In genomic region chr2:230908595-230909191, GRCh38 we compare ENCODE assay signal across 9 cellular contexts. TPM values are rescaled to one million over a fixed set of nuclear protein-coding genes. Genes with fewer than 3 reads are reported as not detected.
DNase-seq lines count a peak whose midpoint lies in the region; ATAC-seq, FAIRE-seq and TF ChIP-seq lines count a peak whose summit lies in the region.
"Had no signal": no experiment of that assay in that cellular context is flagged by ENCODE, and none has a peak within 500 bp of the region (broad histone marks: within the 10 kb centered on the region; RNA-seq: fewer than 3 reads in every experiment).

No MANE protein-coding gene starts in this region.

- H3K23ac ChIP-seq in neuronal stem cell (ENCODE audit: low read depth, low read length, poor library complexity), result no peak overlapping the region

- H3K9ac ChIP-seq in astrocyte (ENCODE audit: low read length) (no peak overlapping the region), neuronal stem cell (ENCODE audit: low read depth, low read length, poor library complexity) (no peak overlapping the region)

- no peak overlapping the region for H3K27ac Mint-ChIP-seq in astrocyte (ENCODE audit: unreplicated experiment)

- no peak overlapping the region for H2BK5ac ChIP-seq in neuronal stem cell (ENCODE audit: low read length)

- no peak overlapping the region for H4K91ac ChIP-seq in neuronal stem cell (ENCODE audit: low read depth, low read length, poor library complexity)

- no peak for ATAC-seq in HG03175 (IDR thresholded peaks at IDR 0.05; ENCODE audit: unreplicated experiment)

- no peaks in the 10 kb centered on the region for H3K36me3 Mint-ChIP-seq in astrocyte (ENCODE audit: low read depth, unreplicated experiment)

- WGBS in neuronal stem cell (ENCODE audit: extremely low coverage in 2 of 2, insufficient read length in 2 of 2, insufficient replicate concordance in 1 of 2), 2 donors, result no CpG with 5 or more reads among the region's 10 CpGs

- no peak overlapping the region for H3K4me3 Mint-ChIP-seq in astrocyte (ENCODE audit: unreplicated experiment)

- H3K79me2 ChIP-seq in astrocyte (ENCODE audit: insufficient read depth, low read length), result no peaks in the 10 kb centered on the region

- H3K36me3 ChIP-seq in astrocyte (ENCODE audit: insufficient read depth, low read length), result no peaks in the 10 kb centered on the region
- H3K36me3 ChIP-seq in neuronal stem cell (replicated peaks in 1 of 2; ENCODE audit: control insufficient read depth in 2 of 2, insufficient read depth in 2 of 2, low read length in 2 of 2), result no peaks in the 10 kb centered on the region

- no peak overlapping the region for H3K4ac ChIP-seq in neuronal stem cell (ENCODE audit: low read length)

- no peak overlapping the region for H2BK12ac ChIP-seq in neuronal stem cell (ENCODE audit: low read length)

- H3K9me3 ChIP-seq in astrocyte (ENCODE audit: insufficient read depth, low read depth, low read length) (no peaks in the 10 kb centered on the region), neuronal stem cell (replicated peaks in 1 of 2; ENCODE audit: control insufficient read depth in 2 of 2, insufficient read depth in 1 of 2, low read depth in 1 of 2, low read length in 2 of 2) (no peaks in the 10 kb centered on the region)

- H2AFZ ChIP-seq in astrocyte (ENCODE audit: low read depth, low read length) (peak overlapping the region; percentile 69), neuronal stem cell (ENCODE audit: low read length) (peak overlapping the region; percentile 43)

- H3K9me3 Mint-ChIP-seq in astrocyte (ENCODE audit: unreplicated experiment), result peaks cover 2% of the 10 kb centered on the region

- H3K4me1 ChIP-seq in astrocyte (ENCODE audit: insufficient read depth, low read length), result peaks cover 17% of the 10 kb centered on the region
- peaks cover 6 to 22% of the 10 kb centered on the region in 2 donors for H3K4me1 ChIP-seq in neuronal stem cell (ENCODE audit: control insufficient read depth in 2 of 2, insufficient read depth in 1 of 2, low read depth in 1 of 2, low read length in 2 of 2)

- H3K4me3 ChIP-seq in astrocyte (ENCODE audit: insufficient read depth, low read depth, low read length), result no peak overlapping the region
- no peak overlapping the region for H3K4me3 ChIP-seq in neuronal stem cell (ENCODE audit: low read length in 2 of 2)

- peak; percentile 52 to 58 for DNase-seq in activated CD4-positive, alpha-beta T cell treated with anti-CD3 and anti-CD28 coated beads for 24 hours (ENCODE audit: low read depth in 2 of 2)
- DNase-seq in activated CD4-positive, alpha-beta T cell treated with anti-CD3 and anti-CD28 coated beads, Interleukin-2, amount 50 U/mL, for 1 hour, result no peak
- DNase-seq in astrocyte (ENCODE audit: low read depth) (peak; percentile 69), neuronal stem cell (ENCODE audit: low spot score) (no peak), mucosa of gallbladder (ENCODE audit: low spot score) (no peak), NCI-H524 treated with DMSO at 0.1 percent for 48 hours (lab: John Stamatoyannopoulos, UW) (no peak)

- H3K27ac ChIP-seq in astrocyte (ENCODE audit: low read depth, low read length) (no peak overlapping the region), neuronal stem cell (replicated peaks; ENCODE audit: low read length) (no peak overlapping the region)

- no peak overlapping the region for H3K14ac ChIP-seq in neuronal stem cell (ENCODE audit: low read length)

- H3K27me3 ChIP-seq in astrocyte (ENCODE audit: insufficient read depth, low read length) (no peaks in the 10 kb centered on the region), neuronal stem cell (ENCODE audit: control insufficient read depth in 3 of 3, insufficient read depth in 3 of 3, low read depth in 1 of 3, low read length in 3 of 3) (peaks cover 0 to 2% (median 0%) of the 10 kb centered on the region in 3 experiments)

- H4K8ac ChIP-seq in neuronal stem cell (ENCODE audit: low read depth, low read length), result no peak overlapping the region

- H3K79me1 ChIP-seq in neuronal stem cell (ENCODE audit: low read depth, low read length), result no peaks in the 10 kb centered on the region

- no peak for FAIRE-seq in astrocyte (lab: Jason Lieb, UNC)

- H2BK15ac ChIP-seq in neuronal stem cell (ENCODE audit: low read length), result peak overlapping the region; percentile 18

- H3K27me3 Mint-ChIP-seq in astrocyte (ENCODE audit: low read depth, unreplicated experiment), result peaks cover 45% of the 10 kb centered on the region

- no peak overlapping the region for H2BK120ac ChIP-seq in neuronal stem cell (ENCODE audit: low read depth, low read length)

- peak overlapping the region; percentile 65 for H3K4me2 ChIP-seq in astrocyte (ENCODE audit: low read length)
- H3K4me2 ChIP-seq in neuronal stem cell (ENCODE audit: insufficient read depth, low read length, poor library complexity, severe bottlenecking), result no peak overlapping the region

- H3K4me1 Mint-ChIP-seq in astrocyte (ENCODE audit: low read depth, unreplicated experiment), result peaks cover 3% of the 10 kb centered on the region

- no peak overlapping the region for H2AK5ac ChIP-seq in neuronal stem cell (ENCODE audit: low read depth, low read length)

- TF ChIP-seq CTCF in astrocyte (IDR thresholded peaks at IDR 0.05; ENCODE audit: insufficient read depth, low read depth, low read length), result no peak

- H3K18ac ChIP-seq in neuronal stem cell (ENCODE audit: low read length), result peak overlapping the region; percentile 42

- no peaks in the 10 kb centered on the region for H4K20me1 ChIP-seq in astrocyte (ENCODE audit: insufficient read depth, low read length)

TF ChIP-seq in PFSK-1, 5 proteins besides CTCF, POLR2A, EP300 and RAD21:
- TF ChIP-seq POLR2AphosphoS5 (IDR thresholded peaks at IDR 0.05; ENCODE audit: low read depth, low read length), result no peak
- peak; percentile 74 for TF ChIP-seq FOXP2 (optimal IDR thresholded peaks at IDR 0.05; ENCODE audit: borderline replicate concordance, extremely low read depth, extremely low read length, insufficient read depth)

RNA-seq across cellular contexts. Expression of gene GPR55, which starts 16.3 kb away (rescaled TPM):
- polyA plus RNA-seq in PFSK-1 (2012; ENCODE audit: insufficient read length, low read depth), result not detected
- total RNA-seq in astrocyte (0.12 TPM in 1 of 2 replicates, not detected in the other), mucosa of gallbladder (0.37 TPM)
- not detected for polyA plus RNA-seq in neuronal stem cell (2013, experiment 1 of 2)
- polyA plus RNA-seq in neuronal stem cell (2013, experiment 2 of 2), result not detected
- total RNA-seq: pulmonary artery endothelial cell had no signal

RNA-seq across cellular contexts. Expression of gene ITM2C, which starts 44.0 kb away (rescaled TPM):
- 128 TPM for polyA plus RNA-seq in PFSK-1 (2012; ENCODE audit: insufficient read length, low read depth)
- total RNA-seq in astrocyte (458 and 582 TPM in 2 replicates), mucosa of gallbladder (195 TPM)
- 167 TPM for polyA plus RNA-seq in neuronal stem cell (2013, experiment 1 of 2)
- 168 TPM for polyA plus RNA-seq in neuronal stem cell (2013, experiment 2 of 2)

Comparison
In these comparisons a context has a peak if more than half of its experiments do, and no peak if none do; other contexts are left out.
1. DNase-seq: peak in activated CD4-positive, alpha-beta T cell treated with anti-CD3 and anti-CD28 coated beads for 24 hours (2 of 2) and astrocyte (single experiment); none in activated CD4-positive, alpha-beta T cell treated with anti-CD3 and anti-CD28 coated beads, Interleukin-2, amount 50 U/mL, for 1 hour (single experiment), neuronal stem cell (single experiment), mucosa of gallbladder (single experiment) and NCI-H524 treated with DMSO at 0.1 percent for 48 hours (single experiment).